Comparison of ENCODE assay signal across 1 cellular context in the genomic region with DNA sequence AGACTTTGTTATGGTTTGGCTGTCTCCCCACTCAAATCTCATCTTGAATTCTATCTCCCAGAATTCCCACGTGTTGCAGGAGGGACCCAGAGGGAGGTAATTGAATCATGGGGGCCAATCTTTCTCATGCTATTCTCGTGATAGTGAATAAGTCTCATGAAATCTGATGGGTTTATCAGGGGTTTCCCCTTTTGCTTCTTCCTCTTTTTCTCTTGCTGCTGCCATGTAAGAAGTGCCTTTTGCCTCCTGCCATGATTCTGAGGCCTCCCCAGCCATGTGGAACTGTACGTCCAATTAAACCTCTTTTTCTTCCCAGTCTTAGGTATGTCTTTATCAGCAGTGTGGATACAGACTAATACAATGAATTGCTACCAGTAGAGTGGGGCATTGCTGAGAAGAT. TPM values are rescaled to one million over a fixed set of nuclear protein-coding genes. Genes with fewer than 3 reads are reported as not detected.
"Had no signal": no experiment of that assay in that cellular context is flagged by ENCODE, and none has a peak within 500 bp of the region (broad histone marks: within the 10 kb centered on the region; RNA-seq: fewer than 3 reads in every experiment).

No MANE protein-coding gene starts in this region.

RNA-seq across cellular contexts. Expression of gene IDNK, which starts 15.3 kb away (rescaled TPM):
- total RNA-seq: vagina had no signal
